Comparison of ENCODE assay signal across 8 cellular contexts in the genomic region with DNA sequence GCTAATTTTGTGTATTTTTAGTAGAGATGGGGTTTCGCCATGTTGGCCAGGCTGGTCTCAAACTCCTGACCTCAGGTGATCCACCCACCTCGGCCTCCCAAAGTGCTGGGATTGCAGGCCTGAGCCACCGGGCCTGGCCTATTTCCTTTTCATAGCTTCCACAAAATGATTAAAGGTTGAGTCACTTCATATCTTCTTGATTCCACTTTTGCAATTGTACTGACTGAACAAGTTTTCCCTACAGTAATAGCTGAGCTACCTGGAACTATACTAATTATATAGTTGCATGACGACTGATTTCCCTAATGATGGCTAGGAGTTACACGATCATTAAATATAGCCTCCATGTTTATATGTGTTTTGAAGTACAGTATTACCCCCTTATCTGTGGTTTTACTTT. TPM values are rescaled to one million over a fixed set of nuclear protein-coding genes. Genes with fewer than 3 reads are reported as not detected.
DNase-seq lines count a peak whose midpoint lies in the region; TF ChIP-seq lines count a peak whose summit lies in the region.
"Not testable (repeated sequence)": the region's sequence is repeated elsewhere in the genome, so short reads cannot be mapped to it uniquely, and the experiment has no call there.
"Had no signal": no experiment of that assay in that cellular context is flagged by ENCODE, and none has a peak within 500 bp of the region (broad histone marks: within the 10 kb centered on the region; RNA-seq: fewer than 3 reads in every experiment).

No MANE protein-coding gene starts in this region.

- not testable (repeated sequence) for H3K4me3 ChIP-seq in PC-9; mammary epithelial cell (replicated peaks in 1 of 3; ENCODE audit: insufficient read depth in 1 of 3, low read depth in 2 of 3, low read length in 3 of 3)

- POLR2A ChIA-PET in PC-9 (lab: Charles Lee; ENCODE audit: unreplicated experiment) = interaction anchor here (0.6 kb wide), 1 partner anchor 9 kb away, joined by 6 read pairs; no protein-coding TSS in a partner anchor

- DNase-seq in ELR (ENCODE audit: low read depth) = peak; percentile 63
- DNase-seq in HT1080 (ENCODE audit: low read depth) = peak; percentile 66
- DNase-seq in PC-9 = peak in 1 of 2 experiments; percentile 67
- peak; percentile 64 for DNase-seq in amniotic epithelial cell (ENCODE audit: low read depth)
- peak; percentile 75 for DNase-seq in mammary epithelial cell
- DNase-seq in epithelial cell of prostate (ENCODE audit: low read depth, low spot score) = not testable (repeated sequence)
- DNase-seq in iris pigment epithelial cell (ENCODE audit: low read depth) = peak; percentile 68

- not testable (repeated sequence) for H2AFZ ChIP-seq in PC-9; mammary epithelial cell (ENCODE audit: low read depth, low read length)

- in situ Hi-C loops in mammary epithelial cell (cut with MboI; ENCODE audit: low sequenced_read_pairs in 2 of 2) = not testable (repeated sequence)

- intact Hi-C loops in PC-9 (cut with micrococcal nuclease; ENCODE audit: unreplicated experiment) = not testable (repeated sequence)
- intact Hi-C loops in mammary epithelial cell (cut with micrococcal nuclease) = loop anchor here (1.0 kb wide), 1 partner anchor 11 kb away; no protein-coding TSS in a partner anchor

- H3K9me2 ChIP-seq in PC-9 (ENCODE audit: insufficient read depth) = not testable (repeated sequence)

- H3K9ac ChIP-seq in mammary epithelial cell (ENCODE audit: insufficient read depth, low read length) = not testable (repeated sequence)

- not testable (repeated sequence) for H3F3A ChIP-seq in PC-9 (ENCODE audit: insufficient read depth, low read depth)

- TF ChIP-seq CTCF in PC-9 (conservative IDR thresholded peaks at IDR 0.05); mammary epithelial cell (conservative IDR thresholded peaks at IDR 0.05 in 1 of 2, IDR thresholded peaks at IDR 0.05 in 1 of 2; ENCODE audit: extremely low read depth in 1 of 2, insufficient read depth in 1 of 2, low read depth in 1 of 2, low read length in 2 of 2): not testable (repeated sequence)

- not testable (repeated sequence) for BruUV-seq in PC-9 (replicated peaks; lab: Mats Ljungman, UMichigan); mammary epithelial cell (replicated peaks; lab: Mats Ljungman, UMichigan)

- H3K27ac ChIP-seq in PC-9 (peak overlapping the region; percentile 44; the same call in 1 of the 2 replicates), mammary epithelial cell (ENCODE audit: insufficient read depth, low read depth, low read length) (peak overlapping the region; percentile 46), epithelial cell of prostate (peak overlapping the region; percentile 65)

- dilution Hi-C loops in mammary epithelial cell (cut with HindIII; ENCODE audit: low sequenced_read_pairs) = not testable (repeated sequence)

- 37% methylated on average over 5 of the region's 5 CpGs for WGBS in mammary epithelial cell (ENCODE audit: low coverage, missing lambda C conversion rate)

- H3K79me2 ChIP-seq in PC-9 (ENCODE audit: low read depth); mammary epithelial cell (ENCODE audit: insufficient read depth, low read length): not testable (repeated sequence)

- H3K27me3 ChIP-seq in PC-9 (ENCODE audit: insufficient read depth, low read depth); mammary epithelial cell (ENCODE audit: insufficient read depth, low read length): not testable (repeated sequence)

- not testable (repeated sequence) for H3K36me3 ChIP-seq in PC-9 (ENCODE audit: low read depth)
- H3K36me3 ChIP-seq in mammary epithelial cell (ENCODE audit: insufficient read depth, low read length) = peaks cover 13% of the 10 kb centered on the region

- H3K4me2 ChIP-seq in PC-9 = not testable (repeated sequence)
- peak overlapping the region; percentile 44 for H3K4me2 ChIP-seq in mammary epithelial cell (ENCODE audit: insufficient read depth, low read depth, low read length)

- not testable (repeated sequence) for H3K4me1 ChIP-seq in PC-9 (replicated peaks; ENCODE audit: insufficient read depth); mammary epithelial cell (ENCODE audit: insufficient read depth, low read length)

- not testable (repeated sequence) for H4K20me1 ChIP-seq in PC-9 (ENCODE audit: insufficient read depth); mammary epithelial cell (ENCODE audit: insufficient read depth, low read length)

- not testable (repeated sequence) for H3K9me3 ChIP-seq in PC-9 (ENCODE audit: insufficient read depth, low read depth); mammary epithelial cell (replicated peaks; ENCODE audit: insufficient read depth, low read length)

- CTCF ChIA-PET in PC-9 (lab: Charles Lee) = not testable (repeated sequence)
- CTCF ChIA-PET in mammary epithelial cell (lab: Charles Lee; ENCODE audit: low non-redundant PET) = interaction anchor here (0.6 kb wide), 1 partner anchor 57 kb away, joined by 7 read pairs; a partner anchor contains a TSS

RNA-seq across cellular contexts. Expression of a gene that starts 57.6 kb away (rescaled TPM):
- total RNA-seq in HT1080 (2014; rRNA removed; shearing (Covaris generic)) = 11.0 and 13.7 TPM in 2 replicates
- polyA plus RNA-seq in HT1080 (2015; cell fraction: cytosol; rRNA removed) = 7.1 and 10.0 TPM in 2 replicates
- polyA plus RNA-seq in HT1080 (2015; cell fraction: nucleus; rRNA removed) = 22.7 and 24.0 TPM in 2 replicates
- 29.3 and 35.2 TPM in 2 replicates for total RNA-seq in PC-9 (2021)
- 10 to 100 TPM; 71.6 to 88.4 TPM for total RNA-seq in mammary epithelial cell
- 30.2 TPM for polyA plus RNA-seq in mammary epithelial cell
- polyA minus RNA-seq in mammary epithelial cell = 151 TPM
- total RNA-seq: HT-29 had no signal
